ENCODE assay signal across 16 cellular contexts in genomic region chr18:50862401-50862800, GRCh38. TPM values are rescaled to one million over a fixed set of nuclear protein-coding genes. Genes with fewer than 3 reads are reported as not detected.
DNase-seq lines count a peak whose midpoint lies in the region; ATAC-seq and TF ChIP-seq lines count a peak whose summit lies in the region.
"Had no signal": no experiment of that assay in that cellular context is flagged by ENCODE, and none has a peak within 500 bp of the region (broad histone marks: within the 10 kb centered on the region; RNA-seq: fewer than 3 reads in every experiment).

No MANE protein-coding gene starts in this region.

- H3K4me3 ChIP-seq in left ventricle myocardium inferior (no peak overlapping the region), spleen (no peak overlapping the region)

- peaks cover 6% of the 10 kb centered on the region for H3K4me1 ChIP-seq in left ventricle myocardium inferior
- H3K4me1 ChIP-seq in spleen = peaks cover 0 to 46% (median 12%) of the 10 kb centered on the region in 6 donors

- peak; percentile 80 for DNase-seq in KBM-7
- peak; percentile 46 for DNase-seq in SIG-M5 (lab: John Stamatoyannopoulos, UW)
- no peak for DNase-seq in left ventricle myocardium inferior
- no peak for DNase-seq in spleen
- no peak for DNase-seq in hippocampal formation (lab: John Stamatoyannopoulos, UW)
- DNase-seq: activated CD4-positive, alpha-beta T cell treated with anti-CD3 and anti-CD28 coated beads, Interleukin-2, amount 10 ng/mL, durations not matched to agents 24 days and 14 days; activated naive CD4-positive, alpha-beta T cell treated with anti-CD3 and anti-CD28 coated beads, Interleukin-2, amount 10 ng/mL, durations not matched to agents 7 days and 5 days; cortex of kidney; NCI-H1694 treated with DMSO at 0.1 percent for 48 hours; NCI-H524 treated with DMSO at 0.1 percent for 48 hours; T-helper 2 cell had no signal

- H3K27me3 ChIP-seq in left ventricle myocardium inferior (ENCODE audit: low read depth) = no peaks in the 10 kb centered on the region
- H3K27me3 ChIP-seq in spleen (replicated peaks in 1 of 7) = no peaks in the 10 kb centered on the region

- WGBS in spleen, 5 donors = 25 to 46% (median 30%) methylated on average over 2 of the region's 2 CpGs

- H3K36me3 ChIP-seq in left ventricle myocardium inferior = no peaks in the 10 kb centered on the region
- H3K36me3 ChIP-seq in spleen = no peaks in the 10 kb centered on the region

- TF ChIP-seq CTCF in left ventricle myocardium inferior (IDR thresholded peaks at IDR 0.05; ENCODE audit: borderline replicate concordance) (no peak), spleen (IDR thresholded peaks at IDR 0.05 in 8 of 11, conservative IDR thresholded peaks at IDR 0.05 in 3 of 11) (no peak)

- H3K9me3 ChIP-seq in left ventricle myocardium inferior (replicated peaks) = no peaks in the 10 kb centered on the region
- H3K9me3 ChIP-seq in spleen = no peaks in the 10 kb centered on the region

- peak overlapping the region; percentile 40 for H3K27ac ChIP-seq in left ventricle myocardium inferior (replicated peaks)
- H3K27ac ChIP-seq in spleen = peak overlapping the region in 7 of 8 donors; percentile 42 to 81 (median 61)

- TF ChIP-seq POLR2A in spleen (IDR thresholded peaks at IDR 0.05) = no peak

- intact Hi-C loops in left ventricle myocardium inferior (cut with micrococcal nuclease) (no loop called here), spleen (cut with DNase I; ENCODE audit: low total_unique reads) (no loop called here)

- ATAC-seq in GM21576 (IDR thresholded peaks at IDR 0.05; ENCODE audit: unreplicated experiment) = no peak
- ATAC-seq in HG03280 (IDR thresholded peaks at IDR 0.05; ENCODE audit: unreplicated experiment) = no peak

- in situ Hi-C loops in KBM-7 (cut with MboI; ENCODE audit: low pct_unique_long_range_greater_than_20kb, low sequenced_read_pairs) = no loop called here

RNA-seq across cellular contexts. Expression of gene ME2, which starts 16.5 kb away (rescaled TPM):
- total RNA-seq in left ventricle myocardium inferior = 54.5 TPM
- total RNA-seq in spleen = 100 to 1,000 TPM in 4 of 7 donors, 10 to 100 TPM in 3; 83.3 to 179 (median 119) TPM
- polyA plus RNA-seq in spleen = 10 to 100 TPM; 25.9 to 51.5 (median 26.8) TPM

RNA-seq across cellular contexts. Expression of gene MRO, which starts 42.6 kb away (rescaled TPM):
- total RNA-seq in left ventricle myocardium inferior = 3.8 TPM
- 1 to 10 TPM; 2.7 to 8.1 (median 5.4) TPM for total RNA-seq in spleen
- 1 to 10 TPM in 1 of 3 donors, under 1 TPM in 2; 0.48 to 1.5 (median 0.65) TPM for polyA plus RNA-seq in spleen
- total RNA-seq: activated CD4-positive, alpha-beta T cell treated with anti-CD3 and anti-CD28 coated beads, Interleukin-2, amount 10 ng/mL, durations not matched to agents 24 days and 14 days; LHCN-M2; myocyte; progenitor cell of endocrine pancreas had no signal

Comparison
In these comparisons a context has a peak if more than half of its experiments do, and no peak if none do; other contexts are left out.
1. DNase-seq: peak in KBM-7 (single experiment) and SIG-M5 (single experiment); none in left ventricle myocardium inferior (single experiment), spleen (single experiment) and hippocampal formation (0 of 2).